In genomic region chr20:32189123-32189410, GRCh38 we compare ENCODE assay signal across 1 cellular context.
TF ChIP-seq lines count a peak whose summit lies in the region.

No MANE protein-coding gene starts in this region.

TF ChIP-seq in K562, 482 proteins besides CTCF, POLR2A, EP300 and RAD21:
- TF ChIP-seq ZSCAN32 (CRISPR knock-in tag; IDR thresholded peaks at IDR 0.05) (no peak), POLR2G (IDR thresholded peaks at IDR 0.05; ENCODE audit: low read depth, low read length) (peak; percentile 47; the same call in 1 of the 2 replicates), CBX3 (IDR thresholded peaks at IDR 0.05; ENCODE audit: borderline replicate concordance in 1 of 2, low read length in 2 of 2) (no peak), IRF1 (CRISPR knock-in tag; IDR thresholded peaks at IDR 0.05; ENCODE audit: borderline replicate concordance) (no peak), ZBTB33 (CRISPR knock-in tag; IDR thresholded peaks at IDR 0.05) (peak; percentile 91), ARID2 (IDR thresholded peaks at IDR 0.05) (no peak), KLF6 (CRISPR knock-in tag; IDR thresholded peaks at IDR 0.05; ENCODE audit: borderline replicate concordance) (no peak), NRF1 (conservative IDR thresholded peaks at IDR 0.05 in 1 of 2, IDR thresholded peaks at IDR 0.05 in 1 of 2) (no peak), ZNF449 (CRISPR knock-in tag; IDR thresholded peaks at IDR 0.05) (no peak), EHMT2 (IDR thresholded peaks at IDR 0.05) (no peak), MCM5 (IDR thresholded peaks at IDR 0.05; ENCODE audit: low read depth) (no peak), IRF2 (CRISPR knock-in tag; IDR thresholded peaks at IDR 0.05) (no peak), ID3 (CRISPR knock-in tag; IDR thresholded peaks at IDR 0.05) (no peak), ID3 (tag; IDR thresholded peaks at IDR 0.05) (no peak), STAT6 (CRISPR knock-in tag; IDR thresholded peaks at IDR 0.05) (no peak)
TF ChIP-seq in K562: peak in this region for 2.
